In the genomic region with DNA sequence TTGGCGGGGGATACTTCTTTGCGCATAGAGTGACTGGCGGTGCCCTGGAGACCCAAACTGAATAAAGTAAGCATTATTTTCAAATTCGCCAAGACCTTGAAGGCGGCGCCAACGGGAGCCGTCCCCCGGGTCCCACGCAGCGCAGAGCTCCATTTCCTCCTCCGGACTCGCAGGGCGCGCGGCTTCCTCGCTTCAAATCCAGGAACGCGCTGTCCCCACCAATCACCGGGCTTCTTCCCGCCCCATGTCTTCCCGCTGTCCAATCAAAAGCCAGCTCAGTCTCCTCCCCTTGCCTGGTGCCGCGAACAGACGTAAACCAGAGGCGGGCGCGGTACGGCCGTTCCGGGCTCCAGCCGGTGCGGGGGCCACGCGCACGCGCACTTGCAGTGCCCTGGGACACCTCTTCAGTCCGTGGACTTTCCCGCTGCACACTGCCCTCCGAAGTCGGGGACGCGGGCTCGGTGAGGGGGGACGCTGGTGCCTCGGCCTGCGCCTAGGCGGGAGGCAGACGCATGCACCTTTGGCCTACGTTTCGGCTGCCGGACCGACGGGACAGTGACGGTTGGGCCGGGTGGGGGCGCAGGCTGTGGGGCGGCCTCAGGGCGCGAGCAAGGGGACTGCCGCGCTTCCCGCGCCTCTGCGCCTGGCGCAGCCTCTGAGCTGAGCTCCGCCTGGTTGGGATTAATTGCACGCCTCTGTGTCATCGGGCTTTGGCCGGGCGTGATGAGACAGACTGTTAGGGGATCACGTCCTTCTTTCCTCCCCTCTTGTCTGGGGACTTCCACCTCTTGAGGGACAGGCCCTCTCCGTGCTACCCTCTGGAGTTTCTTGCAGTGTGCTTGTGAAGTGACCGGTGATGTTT, we compare ENCODE assay signal across 8 cellular contexts. TPM values are rescaled to one million over a fixed set of nuclear protein-coding genes. Genes with fewer than 3 reads are reported as not detected.
DNase-seq lines count a peak whose midpoint lies in the region; ATAC-seq lines count a peak whose summit lies in the region.

A gene with protein sequence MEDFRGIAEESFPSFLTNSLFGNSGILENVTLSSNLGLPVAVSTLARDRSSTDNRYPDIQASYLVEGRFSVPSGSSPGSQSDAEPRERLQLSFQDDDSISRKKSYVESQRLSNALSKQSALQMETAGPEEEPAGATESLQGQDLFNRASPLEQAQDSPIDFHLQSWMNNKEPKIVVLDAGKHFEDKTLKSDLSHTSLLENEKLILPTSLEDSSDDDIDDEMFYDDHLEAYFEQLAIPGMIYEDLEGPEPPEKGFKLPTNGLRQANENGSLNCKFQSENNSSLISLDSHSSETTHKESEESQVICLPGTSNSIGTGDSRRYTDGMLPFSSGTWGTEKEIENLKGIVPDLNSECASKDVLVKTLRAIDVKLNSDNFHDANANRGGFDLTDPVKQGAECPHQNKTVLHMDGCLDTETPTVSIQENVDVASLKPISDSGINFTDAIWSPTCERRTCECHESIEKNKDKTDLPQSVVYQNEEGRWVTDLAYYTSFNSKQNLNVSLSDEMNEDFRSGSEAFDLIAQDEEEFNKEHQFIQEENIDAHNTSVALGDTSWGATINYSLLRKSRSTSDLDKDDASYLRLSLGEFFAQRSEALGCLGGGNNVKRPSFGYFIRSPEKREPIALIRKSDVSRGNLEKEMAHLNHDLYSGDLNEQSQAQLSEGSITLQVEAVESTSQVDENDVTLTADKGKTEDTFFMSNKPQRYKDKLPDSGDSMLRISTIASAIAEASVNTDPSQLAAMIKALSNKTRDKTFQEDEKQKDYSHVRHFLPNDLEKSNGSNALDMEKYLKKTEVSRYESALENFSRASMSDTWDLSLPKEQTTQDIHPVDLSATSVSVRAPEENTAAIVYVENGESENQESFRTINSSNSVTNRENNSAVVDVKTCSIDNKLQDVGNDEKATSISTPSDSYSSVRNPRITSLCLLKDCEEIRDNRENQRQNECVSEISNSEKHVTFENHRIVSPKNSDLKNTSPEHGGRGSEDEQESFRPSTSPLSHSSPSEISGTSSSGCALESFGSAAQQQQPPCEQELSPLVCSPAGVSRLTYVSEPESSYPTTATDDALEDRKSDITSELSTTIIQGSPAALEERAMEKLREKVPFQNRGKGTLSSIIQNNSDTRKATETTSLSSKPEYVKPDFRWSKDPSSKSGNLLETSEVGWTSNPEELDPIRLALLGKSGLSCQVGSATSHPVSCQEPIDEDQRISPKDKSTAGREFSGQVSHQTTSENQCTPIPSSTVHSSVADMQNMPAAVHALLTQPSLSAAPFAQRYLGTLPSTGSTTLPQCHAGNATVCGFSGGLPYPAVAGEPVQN (N-terminal part only) (plus strand): TSS at position 386 of the 862 bp plus-strand sequence. CDS start 8,063 bp downstream, outside the sequence.

- peaks cover 16 to 36% (median 27%) of the 10 kb centered on the region in 11 experiments; a peak in 20 of 22 replicates for H4K20me1 ChIP-seq in BLaER1 treated with 17β-estradiol and CSF1 and Interleukin-3, amounts not matched to agents 10 nM and 100 nM

- POLR2A ChIA-PET in activated CD4-positive, alpha-beta T cell treated with anti-CD3 and anti-CD28 coated beads, Interleukin-2, amount 10 ng/mL, durations not matched to agents 7 days and 5 days (lab: Charles Lee) = interaction anchor here (0.6 to 1.5 kb wide), 3 partner anchors 9 to 614 kb away, joined by 3 to 4 read pairs (median 4); a partner anchor contains a TSS

- H3K9ac ChIP-seq in BLaER1 treated with 17β-estradiol and CSF1 and Interleukin-3, amounts not matched to agents 10 nM and 100 nM = peak within 1 kb of the TSS; percentile 78 to 94 (median 88)

- peak; percentile 87 for ATAC-seq in GM19328 (IDR thresholded peaks at IDR 0.05; ENCODE audit: unreplicated experiment)
- ATAC-seq in HG03520 (IDR thresholded peaks at IDR 0.05; ENCODE audit: unreplicated experiment) = peak; percentile 83

- peaks cover 6 to 41% (median 20%) of the 10 kb centered on the region in 11 experiments; a peak in 16 of 22 replicates for H3K36me3 ChIP-seq in BLaER1 treated with 17β-estradiol and CSF1 and Interleukin-3, amounts not matched to agents 10 nM and 100 nM

- peaks cover 23 to 41% (median 31%) of the 10 kb centered on the region in 10 experiments for H3K4me1 ChIP-seq in BLaER1 treated with 17β-estradiol and CSF1 and Interleukin-3, amounts not matched to agents 10 nM and 100 nM

- no peaks in the 10 kb centered on the region for H3K9me3 Mint-ChIP-seq in activated CD4-positive, alpha-beta T cell treated with anti-CD3 and anti-CD28 coated beads, Interleukin-2, amount 10 ng/mL, durations not matched to agents 7 days and 5 days

- CTCF ChIA-PET in activated CD4-positive, alpha-beta T cell treated with anti-CD3 and anti-CD28 coated beads, Interleukin-2, amount 10 ng/mL, durations not matched to agents 7 days and 5 days (lab: Charles Lee) = interaction anchor here (0.7 to 1.5 kb wide), 5 partner anchors 9 to 66 kb away, joined by 3 to 8 read pairs (median 3); no protein-coding TSS in a partner anchor

- peak within 1 kb of the TSS; percentile 50 to 94 (median 86); a peak in 21 of 22 replicates for H3K27ac ChIP-seq in BLaER1 treated with 17β-estradiol and CSF1 and Interleukin-3, amounts not matched to agents 10 nM and 100 nM

- peaks cover 14% of the 10 kb centered on the region for H3K36me3 Mint-ChIP-seq in activated CD4-positive, alpha-beta T cell treated with anti-CD3 and anti-CD28 coated beads, Interleukin-2, amount 10 ng/mL, durations not matched to agents 7 days and 5 days (ENCODE audit: low read depth)

- H3K4me1 Mint-ChIP-seq in activated CD4-positive, alpha-beta T cell treated with anti-CD3 and anti-CD28 coated beads, Interleukin-2, amount 10 ng/mL, durations not matched to agents 7 days and 5 days = peaks cover 22% of the 10 kb centered on the region

- H3K4me3 ChIP-seq in BLaER1 treated with 17β-estradiol and CSF1 and Interleukin-3, amounts not matched to agents 10 nM and 100 nM = peak within 1 kb of the TSS; percentile 70 to 91 (median 81)

- DNase-seq in NCI-H69 (lab: John Stamatoyannopoulos, UW) = peak; percentile 100
- peak; percentile 98 for DNase-seq in activated CD4-positive, alpha-beta T cell treated with anti-CD3 and anti-CD28 coated beads, Interleukin-2, amount 10 ng/mL, durations not matched to agents 7 days and 5 days
- peak; percentile 74 for DNase-seq in cortex of kidney (lab: John Stamatoyannopoulos, UW)
- DNase-seq in left kidney (ENCODE audit: low read depth, low spot score) = peak; percentile 99
- DNase-seq in stimulated activated CD4-positive, alpha-beta T cell treated with anti-CD3 and anti-CD28 coated beads, Interleukin-2, amount 100 ng/mL, for 24 hours = peak; percentile 96 to 97

- no peaks in the 10 kb centered on the region for H3K27me3 Mint-ChIP-seq in activated CD4-positive, alpha-beta T cell treated with anti-CD3 and anti-CD28 coated beads, Interleukin-2, amount 10 ng/mL, durations not matched to agents 7 days and 5 days

- no peaks in the 10 kb centered on the region for H3K9me3 ChIP-seq in BLaER1 treated with 17β-estradiol and CSF1 and Interleukin-3, amounts not matched to agents 10 nM and 100 nM (replicated peaks in 1 of 11)

- H3K27ac Mint-ChIP-seq in activated CD4-positive, alpha-beta T cell treated with anti-CD3 and anti-CD28 coated beads, Interleukin-2, amount 10 ng/mL, durations not matched to agents 7 days and 5 days = peak within 1 kb of the TSS; percentile 95

- H3K4me2 ChIP-seq in BLaER1 treated with 17β-estradiol and CSF1 and Interleukin-3, amounts not matched to agents 10 nM and 100 nM = peak within 1 kb of the TSS; percentile 87 to 98 (median 93)

- no peaks in the 10 kb centered on the region for H3K27me3 ChIP-seq in BLaER1 treated with 17β-estradiol and CSF1 and Interleukin-3, amounts not matched to agents 10 nM and 100 nM

- peak within 1 kb of the TSS; percentile 99 for H3K4me3 Mint-ChIP-seq in activated CD4-positive, alpha-beta T cell treated with anti-CD3 and anti-CD28 coated beads, Interleukin-2, amount 10 ng/mL, durations not matched to agents 7 days and 5 days

RNA-seq across cellular contexts. Expression of the gene that starts here (rescaled TPM):
- total RNA-seq in activated CD4-positive, alpha-beta T cell treated with anti-CD3 and anti-CD28 coated beads, Interleukin-2, amount 10 ng/mL, durations not matched to agents 7 days and 5 days = 10 to 100 TPM; 52.3 to 55.1 TPM

Comparison
In these comparisons a context has a peak if more than half of its experiments do, and no peak if none do; other contexts are left out.
1. Peak in every context shown above with its lines: DNase-seq, ATAC-seq, H3K4me3 ChIP-seq and H3K27ac ChIP-seq.